In genomic region chr1:200154069-200154767, GRCh38 we compare ENCODE assay signal across 1 cellular context.
TF ChIP-seq lines count a peak whose summit lies in the region.

No MANE protein-coding gene starts in this region.

TF ChIP-seq in GM23338, 12 proteins besides CTCF, POLR2A, EP300 and RAD21 (continued from another document):
- TF ChIP-seq EZH2phosphoT487 (IDR thresholded peaks at IDR 0.05; ENCODE audit: unreplicated experiment), result no peak
- TF ChIP-seq CREB1 (CRISPR knock-in tag; IDR thresholded peaks at IDR 0.05; ENCODE audit: low read depth), result no peak
- no peak for TF ChIP-seq ETS1 (IDR thresholded peaks at IDR 0.05)
- no peak for TF ChIP-seq ZNF114 (CRISPR knock-in tag; IDR thresholded peaks at IDR 0.05)
